Comparison of ENCODE assay signal across 34 cellular contexts in the genomic region with DNA sequence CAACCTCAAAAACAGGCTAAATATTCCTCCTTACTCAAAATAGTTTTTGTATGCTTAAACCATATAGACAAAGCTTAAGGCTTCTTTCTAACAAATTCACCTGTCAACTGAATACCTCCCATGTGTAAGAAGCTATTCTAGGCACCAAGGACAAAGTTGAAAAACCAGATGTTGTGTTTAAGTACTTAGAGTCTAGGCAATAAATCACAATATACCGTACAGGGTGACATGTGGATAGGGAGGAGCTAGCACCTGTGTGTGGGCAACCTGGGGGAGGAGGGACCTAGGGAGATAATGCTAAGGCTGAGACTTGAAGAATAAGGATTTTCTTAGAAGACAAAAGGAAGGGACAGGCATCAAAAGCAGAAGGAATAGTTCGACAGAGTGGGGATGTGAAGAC.
"Had no signal": no experiment of that assay in that cellular context is flagged by ENCODE, and none has a peak within 500 bp of the region (broad histone marks: within the 10 kb centered on the region; RNA-seq: fewer than 3 reads in every experiment).

No MANE protein-coding gene starts in this region.

- H3K36me3 ChIP-seq: adrenal gland, prostate gland had no signal

- H3K27me3 ChIP-seq: adrenal gland, ascending aorta, cardiac muscle cell, dorsolateral prefrontal cortex, gastrocnemius medialis, pancreas, vagina had no signal

- H3K27ac ChIP-seq: ascending aorta, cardiac muscle cell, coronary artery, dorsolateral prefrontal cortex, gastrocnemius medialis, pancreas, prostate gland, skin epidermis, thoracic aorta, vagina had no signal

- ATAC-seq: effector memory CD8-positive, alpha-beta T cell; gastrocnemius medialis; left cardiac atrium; natural killer cell treated with Interleukin-12 subunit alpha and Interleukin-12 subunit beta and Interleukin-15 and Interleukin-18, amount 100 ng/mL, for 72 hours; pancreas; sciatic nerve; stimulated activated effector memory CD8-positive, alpha-beta T cell treated with anti-CD3 and anti-CD28 coated beads, Interleukin-12 subunit alpha, Interleukin-12 subunit beta, amount 100 ng/mL, for 72 hours; T-helper 17 cell had no signal

- H3K4me3 ChIP-seq: adrenal gland, ascending aorta, cardiac muscle cell, coronary artery, dorsolateral prefrontal cortex, gastrocnemius medialis, pancreas, prostate gland, skin epidermis, thoracic aorta, vagina had no signal

- H3K9me3 ChIP-seq: adrenal gland, ascending aorta, gastrocnemius medialis, pancreas, prostate gland, thoracic aorta, vagina had no signal

- DNase-seq: activated CD4-positive, alpha-beta memory T cell treated with anti-CD3 and anti-CD28 coated beads for 36 hours; activated CD4-positive, alpha-beta T cell treated with anti-CD3 and anti-CD28 coated beads, Interleukin-2, amount 10 ng/mL, durations not matched to agents 24 days and 14 days; activated CD4-positive, CD25-positive, alpha-beta regulatory T cell treated with anti-CD3 and anti-CD28 coated beads, Interleukin-2, amount 50 U/mL, for 72 hours; activated CD8-positive, alpha-beta memory T cell treated with anti-CD3 and anti-CD28 coated beads, Interleukin-2, amount 50 U/mL, for 4 hours; activated effector memory CD4-positive, alpha-beta T cell treated with anti-CD3 and anti-CD28 coated beads, Interleukin-2, amount 50 U/mL, for 16 hours; activated naive CD4-positive, alpha-beta T cell treated with anti-CD3 and anti-CD28 coated beads for 36 hours; activated naive CD8-positive, alpha-beta T cell treated with anti-CD3 and anti-CD28 coated beads for 36 hours; activated T-cell treated with anti-CD3 and anti-CD28 coated beads, Interleukin-2, amount 50 U/mL, for 1 hour; adrenal gland; dorsolateral prefrontal cortex; effector memory CD8-positive, alpha-beta T cell; erythroblast; gastrocnemius medialis; glutamatergic neuron; hippocampal formation; left cardiac atrium; midbrain; pancreas; retina; stimulated activated CD4-positive, alpha-beta T cell treated with anti-CD3 and anti-CD28 coated beads, Interleukin-4, amount 100 ng/mL, for 24 hours; T-helper 17 cell; T1000; trophoblast cell had no signal

- H3K4me1 ChIP-seq: ascending aorta, gastrocnemius medialis, pancreas, prostate gland, vagina had no signal

- FAIRE-seq: keratinocyte, pancreas had no signal
